ENCODE assay signal across 12 cellular contexts in the genomic region with DNA sequence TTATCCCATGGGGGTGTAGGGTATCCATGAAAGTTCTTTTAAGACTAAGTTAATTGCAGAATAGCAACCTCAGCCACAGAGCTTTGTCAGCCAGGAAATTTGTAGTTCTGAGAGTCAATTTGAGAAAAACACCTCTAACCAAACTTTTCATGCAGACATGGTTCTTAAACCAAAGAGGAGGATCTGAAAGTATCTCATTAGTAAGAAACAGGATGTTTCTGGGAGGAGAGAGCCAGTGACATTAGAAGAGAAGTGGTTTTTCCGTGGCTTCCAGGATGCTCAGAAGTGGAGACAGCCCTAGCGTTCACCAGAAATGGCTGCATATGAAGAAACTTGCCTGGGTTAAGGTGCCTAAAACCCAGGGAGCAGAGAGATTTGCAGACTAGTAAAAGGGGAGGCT. TPM values are rescaled to one million over a fixed set of nuclear protein-coding genes. Genes with fewer than 3 reads are reported as not detected.
DNase-seq lines count a peak whose midpoint lies in the region; ATAC-seq and TF ChIP-seq lines count a peak whose summit lies in the region.
"Had no signal": no experiment of that assay in that cellular context is flagged by ENCODE, and none has a peak within 500 bp of the region (broad histone marks: within the 10 kb centered on the region; RNA-seq: fewer than 3 reads in every experiment).

No MANE protein-coding gene starts in this region.

- ATAC-seq in GM19395 (IDR thresholded peaks at IDR 0.05; ENCODE audit: unreplicated experiment) (peak; percentile 62), HG03378 (IDR thresholded peaks at IDR 0.05; ENCODE audit: unreplicated experiment) (peak; percentile 43)
- ATAC-seq: K562 had no signal

- H2AK5ac ChIP-seq in neuronal stem cell (ENCODE audit: low read depth, low read length), result no peak overlapping the region

- no peak overlapping the region for H3K14ac ChIP-seq in neuronal stem cell (ENCODE audit: low read length)

- H3K36me3 ChIP-seq in GM06990 (ENCODE audit: control insufficient read depth, insufficient read depth, low read length) (no peaks in the 10 kb centered on the region), neuronal stem cell (replicated peaks in 1 of 2; ENCODE audit: control insufficient read depth in 2 of 2, insufficient read depth in 2 of 2, low read length in 2 of 2) (no peaks in the 10 kb centered on the region)

- no peak overlapping the region for H3K4me3 Mint-ChIP-seq in activated naive CD4-positive, alpha-beta T cell treated with anti-CD3 and anti-CD28 coated beads for 36 hours
- H3K4me3 Mint-ChIP-seq in nephron progenitor cell, result no peak overlapping the region

- no peak for TF ChIP-seq CTCF in GM06990 (IDR thresholded peaks at IDR 0.05; ENCODE audit: insufficient read depth, low read length, poor library complexity, severe bottlenecking)
- TF ChIP-seq CTCF in nephron progenitor cell (IDR thresholded peaks at IDR 0.05), result no peak

- H3K27me3 Mint-ChIP-seq in activated naive CD4-positive, alpha-beta T cell treated with anti-CD3 and anti-CD28 coated beads for 36 hours (ENCODE audit: low read depth), result peaks cover 25% of the 10 kb centered on the region
- peaks cover 21% of the 10 kb centered on the region for H3K27me3 Mint-ChIP-seq in nephron progenitor cell (ENCODE audit: low read depth, poor library complexity)

- intact Hi-C loops in activated naive CD4-positive, alpha-beta T cell treated with anti-CD3 and anti-CD28 coated beads for 36 hours (cut with micrococcal nuclease), result loop anchor here (1.0 to 10.0 kb wide), 8 partner anchors 80 to 1272 kb away; partner anchors contain the start of genes AMFR, NUDT21, NUP93 and OGFOD1

- DNase-seq in GM06990 (ENCODE audit: extremely low read depth, insufficient read length) (peak; percentile 49), neuronal stem cell (ENCODE audit: low spot score) (no peak), 8988T (no peak), putamen (ENCODE audit: low spot score) (no peak), nephron progenitor cell (no peak)
- DNase-seq in activated naive CD4-positive, alpha-beta T cell treated with anti-CD3 and anti-CD28 coated beads for 36 hours, result peak; percentile 56
- DNase-seq: anterior cingulate cortex, NCI-H526 treated with DMSO at 0.1 percent for 48 hours, T-helper 9 cell had no signal

- no peak overlapping the region for H3K23ac ChIP-seq in neuronal stem cell (ENCODE audit: low read depth, low read length, poor library complexity)

- no peak overlapping the region for H4K8ac ChIP-seq in neuronal stem cell (ENCODE audit: low read depth, low read length)

- H3K36me3 Mint-ChIP-seq in activated naive CD4-positive, alpha-beta T cell treated with anti-CD3 and anti-CD28 coated beads for 36 hours (ENCODE audit: low read depth), result no peaks in the 10 kb centered on the region
- H3K36me3 Mint-ChIP-seq in nephron progenitor cell (ENCODE audit: low read depth), result no peaks in the 10 kb centered on the region

- no peaks in the 10 kb centered on the region for H3K9me3 ChIP-seq in neuronal stem cell (replicated peaks in 1 of 2; ENCODE audit: control insufficient read depth in 2 of 2, insufficient read depth in 1 of 2, low read depth in 1 of 2, low read length in 2 of 2)

- no peak overlapping the region for H3K9ac ChIP-seq in neuronal stem cell (ENCODE audit: low read depth, low read length, poor library complexity)

- no peak overlapping the region for H2AFZ ChIP-seq in neuronal stem cell (ENCODE audit: low read length)

- no peak overlapping the region for H3K27ac ChIP-seq in neuronal stem cell (replicated peaks; ENCODE audit: low read length)

- H3K79me1 ChIP-seq in neuronal stem cell (ENCODE audit: low read depth, low read length), result no peaks in the 10 kb centered on the region

- no peak overlapping the region for H2BK15ac ChIP-seq in neuronal stem cell (ENCODE audit: low read length)

- H3K4me1 ChIP-seq in neuronal stem cell (ENCODE audit: control insufficient read depth in 2 of 2, insufficient read depth in 1 of 2, low read depth in 1 of 2, low read length in 2 of 2), result peaks cover 0 to under 1% of the 10 kb centered on the region in 2 donors

- no peak overlapping the region for H4K91ac ChIP-seq in neuronal stem cell (ENCODE audit: low read depth, low read length, poor library complexity)

- H3K4me1 Mint-ChIP-seq in activated naive CD4-positive, alpha-beta T cell treated with anti-CD3 and anti-CD28 coated beads for 36 hours (ENCODE audit: low read depth), result peaks cover 35% of the 10 kb centered on the region
- H3K4me1 Mint-ChIP-seq in nephron progenitor cell, result peaks cover 26% of the 10 kb centered on the region

- H3K4me3 ChIP-seq in GM06990 (replicated peaks; ENCODE audit: low read depth, low read length) (no peak overlapping the region), neuronal stem cell (ENCODE audit: low read length in 2 of 2) (no peak overlapping the region)
- H3K4me3 ChIP-seq: K562 had no signal

- CTCF ChIA-PET in activated naive CD4-positive, alpha-beta T cell treated with anti-CD3 and anti-CD28 coated beads for 36 hours (lab: Charles Lee), result interaction anchor here (1.0 kb wide), 2 partner anchors 253 to 734 kb away, joined by 3 to 5 read pairs; no protein-coding TSS in a partner anchor

- H3K4ac ChIP-seq in neuronal stem cell (ENCODE audit: low read length), result no peak overlapping the region

- H3K27ac Mint-ChIP-seq in activated naive CD4-positive, alpha-beta T cell treated with anti-CD3 and anti-CD28 coated beads for 36 hours, result peak overlapping the region; percentile 15
- no peak overlapping the region for H3K27ac Mint-ChIP-seq in nephron progenitor cell

- H2BK5ac ChIP-seq in neuronal stem cell (ENCODE audit: low read length), result no peak overlapping the region

- no peaks in the 10 kb centered on the region; the same call in 1 of the 2 replicates for H3K27me3 ChIP-seq in GM06990 (replicated peaks; ENCODE audit: control insufficient read depth, insufficient read depth, low read length)
- H3K27me3 ChIP-seq in neuronal stem cell (ENCODE audit: control insufficient read depth in 3 of 3, insufficient read depth in 3 of 3, low read depth in 1 of 3, low read length in 3 of 3), result peaks cover 0 to 11% (median under 1%) of the 10 kb centered on the region in 3 experiments

- no peak overlapping the region for H3K18ac ChIP-seq in neuronal stem cell (ENCODE audit: low read length)

- no peak overlapping the region for H3K4me2 ChIP-seq in neuronal stem cell (ENCODE audit: insufficient read depth, low read length, poor library complexity, severe bottlenecking)

- WGBS in neuronal stem cell (ENCODE audit: extremely low coverage in 2 of 2, insufficient read length in 2 of 2, insufficient replicate concordance in 1 of 2), 2 donors, result no CpG with 5 or more reads among the region's 2 CpGs

- no peaks in the 10 kb centered on the region for H3K9me3 Mint-ChIP-seq in activated naive CD4-positive, alpha-beta T cell treated with anti-CD3 and anti-CD28 coated beads for 36 hours
- H3K9me3 Mint-ChIP-seq in nephron progenitor cell, result no peaks in the 10 kb centered on the region

- no peak overlapping the region for H2BK12ac ChIP-seq in neuronal stem cell (ENCODE audit: low read length)

- no peak overlapping the region for H2BK120ac ChIP-seq in neuronal stem cell (ENCODE audit: low read depth, low read length)

RNA-seq across cellular contexts. Expression of gene GNAO1, which starts 7.9 kb away (rescaled TPM):
- under 1 TPM; 0.25 to 0.50 TPM for total RNA-seq in activated naive CD4-positive, alpha-beta T cell treated with anti-CD3 and anti-CD28 coated beads for 36 hours
- polyA plus RNA-seq in neuronal stem cell (2013, experiment 1 of 2), result 3.8 TPM
- 3.8 TPM for polyA plus RNA-seq in neuronal stem cell (2013, experiment 2 of 2)

Comparison
In these comparisons a context has a peak if more than half of its experiments do, and no peak if none do; other contexts are left out.
1. DNase-seq: peak in GM06990 (single experiment) and activated naive CD4-positive, alpha-beta T cell treated with anti-CD3 and anti-CD28 coated beads for 36 hours (single experiment); none in neuronal stem cell (single experiment), 8988T (single experiment), putamen (single experiment) and nephron progenitor cell (single experiment).